ENCODE assay signal across 1 cellular context in the genomic region with DNA sequence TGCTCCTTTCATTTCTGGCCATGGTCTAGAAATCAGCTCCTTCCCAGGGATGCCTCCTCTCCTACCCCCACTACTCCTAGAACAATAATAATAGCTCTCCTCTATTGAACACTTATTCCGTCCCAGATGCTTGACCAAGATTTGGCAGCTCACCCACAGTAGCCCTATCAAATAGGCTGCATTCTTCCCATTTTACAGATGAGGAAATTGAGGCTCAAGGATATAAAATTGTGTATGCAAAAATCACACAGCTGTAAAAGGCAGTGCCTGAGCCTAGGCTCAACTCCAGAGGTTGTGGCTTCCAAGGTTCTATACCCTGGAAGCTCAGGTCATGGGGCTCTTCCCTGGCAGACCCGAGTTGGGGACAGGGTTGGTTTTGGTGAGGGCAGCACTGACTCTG.
TF ChIP-seq lines count a peak whose summit lies in the region.

No MANE protein-coding gene starts in this region.

TF ChIP-seq in HepG2, 621 proteins besides CTCF, POLR2A, EP300 and RAD21 (continued from another document):
- TF ChIP-seq, protein P1, sequence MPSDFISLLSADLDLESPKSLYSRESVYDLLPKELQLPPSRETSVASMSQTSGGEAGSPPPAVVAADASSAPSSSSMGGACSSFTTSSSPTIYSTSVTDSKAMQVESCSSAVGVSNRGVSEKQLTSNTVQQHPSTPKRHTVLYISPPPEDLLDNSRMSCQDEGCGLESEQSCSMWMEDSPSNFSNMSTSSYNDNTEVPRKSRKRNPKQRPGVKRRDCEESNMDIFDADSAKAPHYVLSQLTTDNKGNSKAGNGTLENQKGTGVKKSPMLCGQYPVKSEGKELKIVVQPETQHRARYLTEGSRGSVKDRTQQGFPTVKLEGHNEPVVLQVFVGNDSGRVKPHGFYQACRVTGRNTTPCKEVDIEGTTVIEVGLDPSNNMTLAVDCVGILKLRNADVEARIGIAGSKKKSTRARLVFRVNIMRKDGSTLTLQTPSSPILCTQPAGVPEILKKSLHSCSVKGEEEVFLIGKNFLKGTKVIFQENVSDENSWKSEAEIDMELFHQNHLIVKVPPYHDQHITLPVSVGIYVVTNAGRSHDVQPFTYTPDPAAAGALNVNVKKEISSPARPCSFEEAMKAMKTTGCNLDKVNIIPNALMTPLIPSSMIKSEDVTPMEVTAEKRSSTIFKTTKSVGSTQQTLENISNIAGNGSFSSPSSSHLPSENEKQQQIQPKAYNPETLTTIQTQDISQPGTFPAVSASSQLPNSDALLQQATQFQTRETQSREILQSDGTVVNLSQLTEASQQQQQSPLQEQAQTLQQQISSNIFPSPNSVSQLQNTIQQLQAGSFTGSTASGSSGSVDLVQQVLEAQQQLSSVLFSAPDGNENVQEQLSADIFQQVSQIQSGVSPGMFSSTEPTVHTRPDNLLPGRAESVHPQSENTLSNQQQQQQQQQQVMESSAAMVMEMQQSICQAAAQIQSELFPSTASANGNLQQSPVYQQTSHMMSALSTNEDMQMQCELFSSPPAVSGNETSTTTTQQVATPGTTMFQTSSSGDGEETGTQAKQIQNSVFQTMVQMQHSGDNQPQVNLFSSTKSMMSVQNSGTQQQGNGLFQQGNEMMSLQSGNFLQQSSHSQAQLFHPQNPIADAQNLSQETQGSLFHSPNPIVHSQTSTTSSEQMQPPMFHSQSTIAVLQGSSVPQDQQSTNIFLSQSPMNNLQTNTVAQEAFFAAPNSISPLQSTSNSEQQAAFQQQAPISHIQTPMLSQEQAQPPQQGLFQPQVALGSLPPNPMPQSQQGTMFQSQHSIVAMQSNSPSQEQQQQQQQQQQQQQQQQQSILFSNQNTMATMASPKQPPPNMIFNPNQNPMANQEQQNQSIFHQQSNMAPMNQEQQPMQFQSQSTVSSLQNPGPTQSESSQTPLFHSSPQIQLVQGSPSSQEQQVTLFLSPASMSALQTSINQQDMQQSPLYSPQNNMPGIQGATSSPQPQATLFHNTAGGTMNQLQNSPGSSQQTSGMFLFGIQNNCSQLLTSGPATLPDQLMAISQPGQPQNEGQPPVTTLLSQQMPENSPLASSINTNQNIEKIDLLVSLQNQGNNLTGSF (CRISPR knock-in tag; IDR thresholded peaks at IDR 0.05): no peak
- TF ChIP-seq TOPORS (CRISPR knock-in tag; IDR thresholded peaks at IDR 0.05): no peak
- TF ChIP-seq ZNF761 (CRISPR knock-in tag; conservative IDR thresholded peaks at IDR 0.05): no peak
TF ChIP-seq in HepG2: peak in this region for 1.
